In the genomic region with DNA sequence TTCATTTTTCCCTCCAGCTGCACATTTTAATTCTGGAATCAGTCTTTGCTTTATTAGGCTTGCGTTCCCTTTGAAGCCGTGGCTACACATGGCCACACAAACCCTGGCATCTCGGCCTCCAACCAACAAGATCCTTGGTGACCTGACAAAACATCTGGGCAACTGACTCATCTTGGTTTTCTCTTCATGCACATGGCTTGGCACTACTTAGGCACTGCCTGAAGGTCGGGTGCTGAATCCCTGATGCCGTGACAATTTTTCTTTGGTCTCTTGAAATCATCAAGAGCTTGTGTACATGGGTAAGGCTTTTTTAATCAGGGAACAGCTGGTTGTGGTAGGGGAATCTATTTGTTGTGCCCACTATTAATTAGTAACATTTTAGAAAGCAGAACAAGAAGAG, we compare ENCODE assay signal across 17 cellular contexts. TPM values are rescaled to one million over a fixed set of nuclear protein-coding genes. Genes with fewer than 3 reads are reported as not detected.
"Had no signal": no experiment of that assay in that cellular context is flagged by ENCODE, and none has a peak within 500 bp of the region (broad histone marks: within the 10 kb centered on the region; RNA-seq: fewer than 3 reads in every experiment).

No MANE protein-coding gene starts in this region.

- ATAC-seq: effector memory CD8-positive, alpha-beta T cell; esophagus mucosa; gastrocnemius medialis; left lobe of liver; naive thymus-derived CD8-positive, alpha-beta T cell; sciatic nerve; stimulated activated effector memory CD8-positive, alpha-beta T cell treated with anti-CD3 and anti-CD28 coated beads, Interleukin-12 subunit alpha, Interleukin-12 subunit beta, amount 100 ng/mL, for 72 hours had no signal

- DNase-seq: cortex of kidney; effector memory CD8-positive, alpha-beta T cell; gastrocnemius medialis; head of caudate nucleus; kidney; naive thymus-derived CD8-positive, alpha-beta T cell; nephron progenitor cell; nucleus accumbens; stimulated activated CD4-positive, alpha-beta T cell treated with anti-CD3 and anti-CD28 coated beads, Interleukin-2, amount 100 ng/mL, for 24 hours; stimulated activated CD4-positive, alpha-beta T cell treated with anti-CD3 and anti-CD28 coated beads, Interleukin-4, amount 100 ng/mL, for 24 hours; stimulated activated naive CD4-positive, alpha-beta T cell treated with Interleukin-2 at 50 U/mL for 16 hours; stomach; thyroid gland had no signal

RNA-seq across cellular contexts. Expression of a gene that starts 16.0 kb away (rescaled TPM):
- total RNA-seq: naive thymus-derived CD8-positive, alpha-beta T cell had no signal
